1 cellular context compared by ENCODE assay signal in the genomic region with DNA sequence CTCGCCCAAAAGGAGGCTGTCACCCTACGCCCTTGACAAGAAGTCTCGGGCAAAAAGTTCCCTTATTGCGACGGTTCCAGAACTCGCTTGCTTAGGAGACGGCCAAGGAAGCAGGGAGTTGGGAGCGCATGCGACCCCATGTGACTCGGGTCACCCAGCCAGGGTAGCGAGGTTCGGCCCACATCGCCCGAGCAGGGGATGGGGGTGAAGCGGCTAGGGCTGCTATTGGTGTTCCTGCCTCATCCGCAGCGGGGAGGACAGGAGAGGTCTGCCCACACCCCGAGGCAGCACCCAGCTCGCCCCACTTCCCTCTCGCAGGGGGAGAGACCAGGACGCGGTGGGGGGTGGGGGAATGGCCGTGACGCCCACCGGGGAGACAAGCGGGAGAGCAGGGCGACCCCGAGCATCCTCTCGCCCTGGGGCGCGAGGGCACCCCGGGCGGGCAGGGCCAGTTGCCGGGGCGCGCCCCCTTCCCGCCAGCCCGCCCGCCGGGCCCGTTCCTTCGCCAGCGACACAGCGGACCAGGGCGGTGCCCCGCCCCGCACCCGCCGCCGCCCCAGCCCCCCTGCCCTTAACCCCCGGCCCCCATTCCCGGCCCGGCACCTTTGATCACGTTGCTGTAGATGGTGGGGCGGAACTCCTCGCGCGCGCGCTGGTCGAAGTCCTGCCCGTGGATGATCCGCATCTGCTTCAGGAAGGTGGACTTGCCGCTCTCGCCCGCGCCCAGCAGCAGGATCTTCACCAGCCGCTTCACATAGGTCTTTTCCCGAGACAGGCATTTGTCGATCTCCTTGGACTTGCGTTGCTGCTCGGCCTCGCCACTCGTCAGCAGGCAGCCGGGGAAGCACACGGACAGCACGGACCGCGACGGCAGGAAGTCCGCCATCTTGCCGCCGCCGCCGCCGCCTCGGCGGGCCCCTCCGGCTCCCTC.
TF ChIP-seq lines count a peak whose summit lies in the region.

No MANE protein-coding gene starts in this region.

TF ChIP-seq in HEK293, 187 proteins besides CTCF, POLR2A, EP300 and RAD21 (continued from another document):
- TF ChIP-seq ZNF354C (tag by site-specific recombination; IDR thresholded peaks at IDR 0.05; ENCODE audit: borderline replicate concordance, low read depth) (no peak), ZNF473 (tag by site-specific recombination; IDR thresholded peaks at IDR 0.05) (no peak), ZNF560 (tag by site-specific recombination; IDR thresholded peaks at IDR 0.05; ENCODE audit: borderline replicate concordance) (no peak), ZNF792 (tag by site-specific recombination; IDR thresholded peaks at IDR 0.05) (no peak), ZNF366 (tag by site-specific recombination; conservative IDR thresholded peaks at IDR 0.05) (no peak), ZNF529 (tag by site-specific recombination; IDR thresholded peaks at IDR 0.05; ENCODE audit: insufficient replicate concordance) (no peak), ZSCAN16 (tag by site-specific recombination; IDR thresholded peaks at IDR 0.05) (no peak), SP7 (tag by site-specific recombination; IDR thresholded peaks at IDR 0.05) (peak; percentile 42), ZNF138 (tag by site-specific recombination; IDR thresholded peaks at IDR 0.05; ENCODE audit: borderline replicate concordance) (no peak), ZNF394 (tag by site-specific recombination; IDR thresholded peaks at IDR 0.05; ENCODE audit: borderline replicate concordance) (peak; percentile 20; the same call in 1 of the 2 replicates), ZNF785 (tag by site-specific recombination; IDR thresholded peaks at IDR 0.05) (no peak), ZBTB7A (tag by site-specific recombination; IDR thresholded peaks at IDR 0.05; ENCODE audit: low read depth) (no peak)
